ENCODE assay signal across 8 cellular contexts in the genomic region with DNA sequence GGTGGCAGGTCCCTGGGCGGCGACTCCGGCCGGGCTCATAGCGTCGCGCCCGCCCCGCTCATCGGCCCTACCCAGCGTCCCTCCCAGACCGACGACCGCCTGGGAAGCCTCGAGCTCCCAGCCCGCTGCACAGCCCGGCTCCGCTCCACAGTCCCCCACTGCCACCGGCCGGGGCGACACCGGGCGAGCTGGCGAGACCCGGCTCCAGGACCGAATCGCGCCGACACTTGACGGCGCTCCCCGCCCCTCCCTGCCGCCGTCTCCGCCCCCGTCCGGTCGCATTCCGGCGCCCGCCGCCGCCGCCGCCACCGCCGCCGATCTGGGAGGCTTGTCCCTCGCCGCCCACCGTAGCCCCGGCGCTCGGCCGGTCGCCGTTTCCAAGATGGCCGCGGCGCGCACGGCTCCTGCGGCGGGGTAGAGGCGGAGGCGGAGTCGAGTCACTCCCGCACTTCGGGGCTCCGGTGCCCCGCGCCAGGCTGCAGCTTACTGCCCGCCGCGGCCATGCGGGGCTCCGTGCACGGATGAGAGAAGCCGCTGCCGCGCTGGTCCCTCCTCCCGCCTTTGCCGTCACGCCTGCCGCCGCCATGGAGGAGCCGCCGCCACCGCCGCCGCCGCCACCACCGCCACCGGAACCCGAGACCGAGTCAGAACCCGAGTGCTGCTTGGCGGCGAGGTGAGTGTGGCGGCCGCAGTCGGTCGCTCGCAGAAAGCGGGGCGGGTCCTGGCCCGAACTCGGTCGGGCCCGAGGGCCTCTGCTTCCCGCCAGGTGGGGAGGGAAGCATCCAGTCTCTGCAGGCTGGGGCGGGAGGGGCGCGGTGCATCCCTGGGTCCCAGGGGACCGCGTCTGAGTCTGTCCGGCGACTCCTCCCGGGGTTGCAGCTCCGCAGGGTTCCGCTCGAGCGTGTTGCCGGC. TPM values are rescaled to one million over a fixed set of nuclear protein-coding genes. Genes with fewer than 3 reads are reported as not detected.
DNase-seq lines count a peak whose midpoint lies in the region; ATAC-seq and TF ChIP-seq lines count a peak whose summit lies in the region.

A gene with protein sequence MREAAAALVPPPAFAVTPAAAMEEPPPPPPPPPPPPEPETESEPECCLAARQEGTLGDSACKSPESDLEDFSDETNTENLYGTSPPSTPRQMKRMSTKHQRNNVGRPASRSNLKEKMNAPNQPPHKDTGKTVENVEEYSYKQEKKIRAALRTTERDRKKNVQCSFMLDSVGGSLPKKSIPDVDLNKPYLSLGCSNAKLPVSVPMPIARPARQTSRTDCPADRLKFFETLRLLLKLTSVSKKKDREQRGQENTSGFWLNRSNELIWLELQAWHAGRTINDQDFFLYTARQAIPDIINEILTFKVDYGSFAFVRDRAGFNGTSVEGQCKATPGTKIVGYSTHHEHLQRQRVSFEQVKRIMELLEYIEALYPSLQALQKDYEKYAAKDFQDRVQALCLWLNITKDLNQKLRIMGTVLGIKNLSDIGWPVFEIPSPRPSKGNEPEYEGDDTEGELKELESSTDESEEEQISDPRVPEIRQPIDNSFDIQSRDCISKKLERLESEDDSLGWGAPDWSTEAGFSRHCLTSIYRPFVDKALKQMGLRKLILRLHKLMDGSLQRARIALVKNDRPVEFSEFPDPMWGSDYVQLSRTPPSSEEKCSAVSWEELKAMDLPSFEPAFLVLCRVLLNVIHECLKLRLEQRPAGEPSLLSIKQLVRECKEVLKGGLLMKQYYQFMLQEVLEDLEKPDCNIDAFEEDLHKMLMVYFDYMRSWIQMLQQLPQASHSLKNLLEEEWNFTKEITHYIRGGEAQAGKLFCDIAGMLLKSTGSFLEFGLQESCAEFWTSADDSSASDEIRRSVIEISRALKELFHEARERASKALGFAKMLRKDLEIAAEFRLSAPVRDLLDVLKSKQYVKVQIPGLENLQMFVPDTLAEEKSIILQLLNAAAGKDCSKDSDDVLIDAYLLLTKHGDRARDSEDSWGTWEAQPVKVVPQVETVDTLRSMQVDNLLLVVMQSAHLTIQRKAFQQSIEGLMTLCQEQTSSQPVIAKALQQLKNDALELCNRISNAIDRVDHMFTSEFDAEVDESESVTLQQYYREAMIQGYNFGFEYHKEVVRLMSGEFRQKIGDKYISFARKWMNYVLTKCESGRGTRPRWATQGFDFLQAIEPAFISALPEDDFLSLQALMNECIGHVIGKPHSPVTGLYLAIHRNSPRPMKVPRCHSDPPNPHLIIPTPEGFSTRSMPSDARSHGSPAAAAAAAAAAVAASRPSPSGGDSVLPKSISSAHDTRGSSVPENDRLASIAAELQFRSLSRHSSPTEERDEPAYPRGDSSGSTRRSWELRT (N-terminal part only) (plus strand): TSS at position 359 of the 912 bp plus-strand sequence. CDS start 163 bp downstream, at position 522.

- DNase-seq in GDM1 (lab: John Stamatoyannopoulos, UW) (peak; percentile 73), GM23338 (ENCODE audit: low spot score) (peak; percentile 81), LHCN-M2 (ENCODE audit: low read depth) (peak; percentile 71), SKM-1 (lab: John Stamatoyannopoulos, UW; ENCODE audit: unreplicated experiment) (peak; percentile 75), glutamatergic neuron (peak; percentile 87), ovary (peak; percentile 72 to 86 (median 79))

- TF ChIP-seq POLR2A in ovary (IDR thresholded peaks at IDR 0.05) = no peak

- H3K4me3 Mint-ChIP-seq in GM23338 = peak within 1 kb of the TSS; percentile 94
- peak within 1 kb of the TSS; percentile 97 for H3K4me3 Mint-ChIP-seq in activated naive CD4-positive, alpha-beta T cell treated with anti-CD3 and anti-CD28 coated beads, Interleukin-2, amount 50 U/mL, for 24 hours
- peak within 1 kb of the TSS; percentile 93 for H3K4me3 Mint-ChIP-seq in glutamatergic neuron (ENCODE audit: unreplicated experiment)

- H3K27me3 ChIP-seq in GM23338 (ENCODE audit: insufficient read depth) (no peaks in the 10 kb centered on the region), ovary (no peaks in the 10 kb centered on the region), thymus (ENCODE audit: control insufficient read depth, insufficient read depth) (peaks cover 3% of the 10 kb centered on the region)

- H3K36me3 Mint-ChIP-seq in GM23338 (ENCODE audit: low read depth) (peaks cover 3% of the 10 kb centered on the region; the same call in 1 of the 3 replicates), glutamatergic neuron (ENCODE audit: unreplicated experiment) (peaks cover 5% of the 10 kb centered on the region)
- no peaks in the 10 kb centered on the region for H3K36me3 Mint-ChIP-seq in activated naive CD4-positive, alpha-beta T cell treated with anti-CD3 and anti-CD28 coated beads, Interleukin-2, amount 50 U/mL, for 24 hours

- H3K9me3 ChIP-seq in ovary = no peaks in the 10 kb centered on the region
- no peaks in the 10 kb centered on the region for H3K9me3 ChIP-seq in thymus (ENCODE audit: control insufficient read depth)

- peak within 1 kb of the TSS; percentile 93 for H3K27ac ChIP-seq in GM23338 (ENCODE audit: low read depth)
- peak within 1 kb of the TSS; percentile 86 to 87 for H3K27ac ChIP-seq in ovary
- peak within 1 kb of the TSS; percentile 85 for H3K27ac ChIP-seq in thymus (ENCODE audit: low read depth)

- TF ChIP-seq EP300 in ovary (IDR thresholded peaks at IDR 0.05) = no peak

- H3K4me2 ChIP-seq in GM23338 = peak within 1 kb of the TSS; percentile 87

- H2AFZ ChIP-seq in GM23338 = peak within 1 kb of the TSS; percentile 84

- 0% methylated on average over 28 to 123 of the region's 124 CpGs for WGBS in ovary, 3 donors
- under 1% methylated on average over 124 of the region's 124 CpGs for WGBS in thymus

- peak; percentile 75 for ATAC-seq in GM23338

- H3K27ac Mint-ChIP-seq in GM23338 = peak within 1 kb of the TSS; percentile 87
- peak within 1 kb of the TSS; percentile 96 for H3K27ac Mint-ChIP-seq in activated naive CD4-positive, alpha-beta T cell treated with anti-CD3 and anti-CD28 coated beads, Interleukin-2, amount 50 U/mL, for 24 hours
- peak within 1 kb of the TSS; percentile 92 for H3K27ac Mint-ChIP-seq in glutamatergic neuron (ENCODE audit: unreplicated experiment)

- TF ChIP-seq CTCF in GM23338 (conservative IDR thresholded peaks at IDR 0.05; ENCODE audit: low read depth in 2 of 2) (no peak), glutamatergic neuron (IDR thresholded peaks at IDR 0.05; ENCODE audit: partially characterized antibody, unreplicated experiment) (no peak), ovary (IDR thresholded peaks at IDR 0.05) (no peak)

- peaks cover 28% of the 10 kb centered on the region for H4K20me1 ChIP-seq in GM23338 (replicated peaks; ENCODE audit: insufficient read depth)

- peaks cover 9% of the 10 kb centered on the region; the same call in 1 of the 3 replicates for H3K9me3 Mint-ChIP-seq in GM23338
- H3K9me3 Mint-ChIP-seq in activated naive CD4-positive, alpha-beta T cell treated with anti-CD3 and anti-CD28 coated beads, Interleukin-2, amount 50 U/mL, for 24 hours = no peaks in the 10 kb centered on the region
- peaks cover 17% of the 10 kb centered on the region for H3K9me3 Mint-ChIP-seq in glutamatergic neuron (ENCODE audit: unreplicated experiment)

- H3K36me3 ChIP-seq in GM23338 (ENCODE audit: insufficient read depth) (no peaks in the 10 kb centered on the region), ovary (no peaks in the 10 kb centered on the region), thymus (ENCODE audit: control insufficient read depth, insufficient read depth) (no peaks in the 10 kb centered on the region)

- H3K27me3 Mint-ChIP-seq in GM23338 (ENCODE audit: insufficient read depth, low read depth, poor library complexity) = peaks cover 3% of the 10 kb centered on the region
- no peaks in the 10 kb centered on the region for H3K27me3 Mint-ChIP-seq in activated naive CD4-positive, alpha-beta T cell treated with anti-CD3 and anti-CD28 coated beads, Interleukin-2, amount 50 U/mL, for 24 hours
- peaks cover 12% of the 10 kb centered on the region for H3K27me3 Mint-ChIP-seq in glutamatergic neuron (ENCODE audit: unreplicated experiment)

- H3K79me2 ChIP-seq in GM23338 (replicated peaks; ENCODE audit: insufficient read depth) = peaks cover 45% of the 10 kb centered on the region

- peaks cover 6% of the 10 kb centered on the region for H3K4me1 ChIP-seq in GM23338 (ENCODE audit: insufficient read depth)
- peaks cover 6% of the 10 kb centered on the region for H3K4me1 ChIP-seq in ovary (ENCODE audit: insufficient read depth)
- H3K4me1 ChIP-seq in thymus (ENCODE audit: control insufficient read depth, insufficient read depth, low read length) = peaks cover 4% of the 10 kb centered on the region

- H3K4me1 Mint-ChIP-seq in GM23338 (peaks cover 22% of the 10 kb centered on the region), glutamatergic neuron (ENCODE audit: low read depth, unreplicated experiment) (peaks cover 28% of the 10 kb centered on the region)
- peaks cover 36% of the 10 kb centered on the region for H3K4me1 Mint-ChIP-seq in activated naive CD4-positive, alpha-beta T cell treated with anti-CD3 and anti-CD28 coated beads, Interleukin-2, amount 50 U/mL, for 24 hours

- intact Hi-C loops in ovary (cut with DNase I) = loop anchor here (1.0 to 5.0 kb wide), 3 partner anchors 59 to 381 kb away; no protein-coding TSS in a partner anchor

- H3K4me3 ChIP-seq in GM23338 (peak within 1 kb of the TSS; percentile 77), ovary (peak within 1 kb of the TSS; percentile 79), thymus (ENCODE audit: low read length) (peak within 1 kb of the TSS; percentile 73)

- H3K9me2 ChIP-seq in GM23338 (ENCODE audit: insufficient read depth) = no peaks in the 10 kb centered on the region

- no peaks in the 10 kb centered on the region for H3F3A ChIP-seq in GM23338 (replicated peaks; ENCODE audit: low read depth)

TF ChIP-seq in GM23338, 12 proteins besides CTCF, POLR2A, EP300 and RAD21:
- no peak for TF ChIP-seq NANOG (IDR thresholded peaks at IDR 0.05; ENCODE audit: borderline replicate concordance)
- no peak; the same call in none of the 2 replicates for TF ChIP-seq CREB1 (CRISPR knock-in tag; IDR thresholded peaks at IDR 0.05; ENCODE audit: low read depth)
- TF ChIP-seq POLR2AphosphoS5 (IDR thresholded peaks at IDR 0.05; ENCODE audit: low read depth) = peak; percentile 43

RNA-seq across cellular contexts. Expression of the gene that starts here (rescaled TPM):
- 31.8 and 44.4 TPM in 2 replicates for total RNA-seq in GM23338 (2014; rRNA removed; shearing (Covaris generic))
- 48.8 and 56.6 TPM in 2 replicates for polyA plus RNA-seq in GM23338 (2016; fragmentation: Nextera tagmentation; extraction: Ambion mirVana)
- 17.6 and 18.1 TPM in 2 replicates for total RNA-seq in LHCN-M2 (2014; rRNA removed)
- polyA plus RNA-seq in LHCN-M2 (2012) = 8.0 TPM
- 63.3 TPM for total RNA-seq in glutamatergic neuron (ENCODE audit: unreplicated experiment)
- total RNA-seq in ovary = 10 to 100 TPM; 27.5 to 52.3 (median 45.8) TPM
- polyA plus RNA-seq in ovary = 10 to 100 TPM; 15.6 to 21.4 TPM
- 26.7 TPM for polyA plus RNA-seq in thymus

Comparison
In these comparisons a context has a peak if more than half of its experiments do, and no peak if none do; other contexts are left out.
1. Peak in every context shown above with its lines: DNase-seq, ATAC-seq, H3K4me3 ChIP-seq and H3K27ac ChIP-seq.